Comparison of ENCODE assay signal across 8 cellular contexts in genomic region chr9:87497604-87498045, GRCh38. TPM values are rescaled to one million over a fixed set of nuclear protein-coding genes. Genes with fewer than 3 reads are reported as not detected.
DNase-seq lines count a peak whose midpoint lies in the region; ATAC-seq, FAIRE-seq and TF ChIP-seq lines count a peak whose summit lies in the region.

DAPK1 (plus strand) TSS chr9:87497867; CDS start chr9:87499078, 1,211 bp downstream.

- peak; percentile 52 for ATAC-seq in GM19467 (IDR thresholded peaks at IDR 0.05; ENCODE audit: unreplicated experiment)

- DNase-seq in ELF-1 (ENCODE audit: low read depth, low spot score): peak; percentile 91
- peak; percentile 56 for DNase-seq in LHCN-M2 (ENCODE audit: low read depth)
- DNase-seq in cardiac muscle cell (ENCODE audit: low read depth in 1 of 2, low spot score in 1 of 2): peak; percentile 66 to 91
- peak; percentile 83 for DNase-seq in osteoblast (ENCODE audit: insufficient read length, low spot score, missing footprints)
- no peak for DNase-seq in H54 (ENCODE audit: insufficient read length, low spot score)
- no peak for DNase-seq in stimulated activated naive CD4-positive, alpha-beta T cell (lab: John Stamatoyannopoulos, UW)

- peak within 1 kb of the TSS; percentile 41 for H2AFZ ChIP-seq in osteoblast (ENCODE audit: low read length)

- H3K4me2 ChIP-seq in osteoblast (ENCODE audit: insufficient read depth, low read length): peak within 1 kb of the TSS; percentile 79

- H3K4me1 ChIP-seq in cardiac muscle cell (ENCODE audit: low read depth) (no peaks in the 10 kb centered on the region), osteoblast (ENCODE audit: insufficient read depth, low read length) (peaks cover 5% of the 10 kb centered on the region)

- H4K20me1 ChIP-seq in osteoblast (ENCODE audit: insufficient read depth, low read length): no peaks in the 10 kb centered on the region

- no peaks in the 10 kb centered on the region for H3K9me3 Mint-ChIP-seq in activated naive CD8-positive, alpha-beta T cell (ENCODE audit: low read depth)

- peak within 1 kb of the TSS; percentile 59 for H3K4me3 Mint-ChIP-seq in activated naive CD8-positive, alpha-beta T cell

- H3K9me3 ChIP-seq in cardiac muscle cell (ENCODE audit: low read depth) (no peaks in the 10 kb centered on the region), osteoblast (ENCODE audit: low read depth, low read length) (no peaks in the 10 kb centered on the region)

- no peak for FAIRE-seq in H54 (lab: Jason Lieb, UNC)

- H3K27me3 Mint-ChIP-seq in activated naive CD8-positive, alpha-beta T cell: peaks cover 24% of the 10 kb centered on the region

- no peak within 1 kb of the TSS for H3K27ac Mint-ChIP-seq in activated naive CD8-positive, alpha-beta T cell

- H3K36me3 Mint-ChIP-seq in activated naive CD8-positive, alpha-beta T cell: no peaks in the 10 kb centered on the region

- H3K27me3 ChIP-seq in cardiac muscle cell (no peaks in the 10 kb centered on the region), osteoblast (ENCODE audit: insufficient read depth, low read length) (peaks cover 41% of the 10 kb centered on the region)

- H3K36me3 ChIP-seq in cardiac muscle cell (no peaks in the 10 kb centered on the region), osteoblast (ENCODE audit: insufficient read depth, low read length) (no peaks in the 10 kb centered on the region)

- peaks cover 17% of the 10 kb centered on the region for H3K4me1 Mint-ChIP-seq in activated naive CD8-positive, alpha-beta T cell (ENCODE audit: low read depth)

- H3K4me3 ChIP-seq in cardiac muscle cell: peak within 1 kb of the TSS; percentile 78
- H3K4me3 ChIP-seq in osteoblast (ENCODE audit: insufficient read depth, low read length): peak within 1 kb of the TSS; percentile 73

- H3K79me2 ChIP-seq in osteoblast (ENCODE audit: insufficient read depth, low read length): no peaks in the 10 kb centered on the region

- peak within 1 kb of the TSS; percentile 84 for H3K27ac ChIP-seq in cardiac muscle cell
- no peak within 1 kb of the TSS for H3K27ac ChIP-seq in osteoblast (ENCODE audit: low read depth, low read length)

- no peak for TF ChIP-seq POLR2A in H54 (IDR thresholded peaks at IDR 0.05; ENCODE audit: low read depth, low read length)

- TF ChIP-seq CTCF in cardiac muscle cell (IDR thresholded peaks at IDR 0.05; ENCODE audit: low read depth, low read length) (no peak), osteoblast (IDR thresholded peaks at IDR 0.05; ENCODE audit: extremely low read depth, low read depth, low read length) (no peak)

RNA-seq across cellular contexts. Expression of gene DAPK1, which starts in this region (rescaled TPM):
- total RNA-seq in LHCN-M2 (2014; rRNA removed) (19.7 and 26.6 TPM in 2 replicates), cardiac muscle cell (24.6 and 39.6 TPM in 2 replicates), osteoblast (42.7 and 55.4 TPM in 2 replicates)
- 36.3 TPM for polyA plus RNA-seq in LHCN-M2 (2012)
- 21.0 and 25.2 TPM in 2 replicates for polyA plus RNA-seq in cardiac muscle cell

Comparison
In these comparisons a context has a peak if more than half of its experiments do, and no peak if none do; other contexts are left out.
1. DNase-seq: peak in ELF-1 (single experiment), LHCN-M2 (single experiment), cardiac muscle cell (2 of 2) and osteoblast (single experiment); none in H54 (single experiment) and stimulated activated naive CD4-positive, alpha-beta T cell (0 of 6).